Comparison of ENCODE assay signal across 2 cellular contexts in genomic region chr9:133690111-133690561, GRCh38.
TF ChIP-seq lines count a peak whose summit lies in the region.

No MANE protein-coding gene starts in this region.

TF ChIP-seq in IMR-90, 13 proteins besides CTCF, POLR2A, EP300 and RAD21 (continued from another document):
- TF ChIP-seq ELK1 (IDR thresholded peaks at IDR 0.05; ENCODE audit: borderline replicate concordance, low read depth, low read length) = no peak
- TF ChIP-seq RCOR1 (IDR thresholded peaks at IDR 0.05; ENCODE audit: insufficient replicate concordance, low read length) = no peak
- no peak for TF ChIP-seq CEBPB (IDR thresholded peaks at IDR 0.05; ENCODE audit: low read depth, low read length)
- TF ChIP-seq FOS (IDR thresholded peaks at IDR 0.05; ENCODE audit: low read depth, low read length) = no peak
- no peak for TF ChIP-seq BHLHE40 (IDR thresholded peaks at IDR 0.05; ENCODE audit: low read depth, low read length)
- TF ChIP-seq USF2 (IDR thresholded peaks at IDR 0.05; ENCODE audit: low read depth, low read length) = no peak

TF ChIP-seq in SK-N-SH treated with all-trans-retinoic acid at 6 μM for 48 hours, 23 proteins besides CTCF, POLR2A, EP300 and RAD21:
- TF ChIP-seq CSRNP3 (CRISPR knock-in tag; IDR thresholded peaks at IDR 0.05) (no peak), ZFP30 (CRISPR knock-in tag; IDR thresholded peaks at IDR 0.05) (no peak), CSDC2 (CRISPR knock-in tag; IDR thresholded peaks at IDR 0.05) (no peak), ISL1 (CRISPR knock-in tag; IDR thresholded peaks at IDR 0.05) (no peak), OSR1 (CRISPR knock-in tag; IDR thresholded peaks at IDR 0.05) (no peak)
- TF ChIP-seq, protein P1, sequence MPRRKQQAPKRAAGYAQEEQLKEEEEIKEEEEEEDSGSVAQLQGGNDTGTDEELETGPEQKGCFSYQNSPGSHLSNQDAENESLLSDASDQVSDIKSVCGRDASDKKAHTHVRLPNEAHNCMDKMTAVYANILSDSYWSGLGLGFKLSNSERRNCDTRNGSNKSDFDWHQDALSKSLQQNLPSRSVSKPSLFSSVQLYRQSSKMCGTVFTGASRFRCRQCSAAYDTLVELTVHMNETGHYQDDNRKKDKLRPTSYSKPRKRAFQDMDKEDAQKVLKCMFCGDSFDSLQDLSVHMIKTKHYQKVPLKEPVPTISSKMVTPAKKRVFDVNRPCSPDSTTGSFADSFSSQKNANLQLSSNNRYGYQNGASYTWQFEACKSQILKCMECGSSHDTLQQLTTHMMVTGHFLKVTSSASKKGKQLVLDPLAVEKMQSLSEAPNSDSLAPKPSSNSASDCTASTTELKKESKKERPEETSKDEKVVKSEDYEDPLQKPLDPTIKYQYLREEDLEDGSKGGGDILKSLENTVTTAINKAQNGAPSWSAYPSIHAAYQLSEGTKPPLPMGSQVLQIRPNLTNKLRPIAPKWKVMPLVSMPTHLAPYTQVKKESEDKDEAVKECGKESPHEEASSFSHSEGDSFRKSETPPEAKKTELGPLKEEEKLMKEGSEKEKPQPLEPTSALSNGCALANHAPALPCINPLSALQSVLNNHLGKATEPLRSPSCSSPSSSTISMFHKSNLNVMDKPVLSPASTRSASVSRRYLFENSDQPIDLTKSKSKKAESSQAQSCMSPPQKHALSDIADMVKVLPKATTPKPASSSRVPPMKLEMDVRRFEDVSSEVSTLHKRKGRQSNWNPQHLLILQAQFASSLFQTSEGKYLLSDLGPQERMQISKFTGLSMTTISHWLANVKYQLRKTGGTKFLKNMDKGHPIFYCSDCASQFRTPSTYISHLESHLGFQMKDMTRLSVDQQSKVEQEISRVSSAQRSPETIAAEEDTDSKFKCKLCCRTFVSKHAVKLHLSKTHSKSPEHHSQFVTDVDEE (CRISPR knock-in tag; IDR thresholded peaks at IDR 0.05) = no peak
- TF ChIP-seq, protein P2, sequence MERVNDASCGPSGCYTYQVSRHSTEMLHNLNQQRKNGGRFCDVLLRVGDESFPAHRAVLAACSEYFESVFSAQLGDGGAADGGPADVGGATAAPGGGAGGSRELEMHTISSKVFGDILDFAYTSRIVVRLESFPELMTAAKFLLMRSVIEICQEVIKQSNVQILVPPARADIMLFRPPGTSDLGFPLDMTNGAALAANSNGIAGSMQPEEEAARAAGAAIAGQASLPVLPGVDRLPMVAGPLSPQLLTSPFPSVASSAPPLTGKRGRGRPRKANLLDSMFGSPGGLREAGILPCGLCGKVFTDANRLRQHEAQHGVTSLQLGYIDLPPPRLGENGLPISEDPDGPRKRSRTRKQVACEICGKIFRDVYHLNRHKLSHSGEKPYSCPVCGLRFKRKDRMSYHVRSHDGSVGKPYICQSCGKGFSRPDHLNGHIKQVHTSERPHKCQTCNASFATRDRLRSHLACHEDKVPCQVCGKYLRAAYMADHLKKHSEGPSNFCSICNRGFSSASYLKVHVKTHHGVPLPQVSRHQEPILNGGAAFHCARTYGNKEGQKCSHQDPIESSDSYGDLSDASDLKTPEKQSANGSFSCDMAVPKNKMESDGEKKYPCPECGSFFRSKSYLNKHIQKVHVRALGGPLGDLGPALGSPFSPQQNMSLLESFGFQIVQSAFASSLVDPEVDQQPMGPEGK (CRISPR knock-in tag; IDR thresholded peaks at IDR 0.05; ENCODE audit: borderline replicate concordance) = no peak
